In genomic region chr15:61764981-61765380, GRCh38 we compare ENCODE assay signal across 12 cellular contexts.
"Had no signal": no experiment of that assay in that cellular context is flagged by ENCODE, and none has a peak within 500 bp of the region (broad histone marks: within the 10 kb centered on the region; RNA-seq: fewer than 3 reads in every experiment).

No MANE protein-coding gene starts in this region.

- H3K4me3 Mint-ChIP-seq: activated CD4-positive, alpha-beta T cell treated with anti-CD3 and anti-CD28 coated beads, Interleukin-2, amount 10 ng/mL, durations not matched to agents 7 days and 5 days; activated T-cell treated with anti-CD3 and anti-CD28 coated beads, Interleukin-2, amount 50 U/mL, for 72 hours; endodermal cell; memory B cell; nephron; stimulated activated naive B cell treated with anti-CD40 and anti-IgM and Interleukin-4, amounts not matched to agents 10 μg/mL and 1 μg/mL and 100 μg/mL, for 72 hours had no signal

- H3K27ac Mint-ChIP-seq: activated CD4-positive, alpha-beta T cell treated with anti-CD3 and anti-CD28 coated beads, Interleukin-2, amount 10 ng/mL, durations not matched to agents 7 days and 5 days; activated T-cell treated with anti-CD3 and anti-CD28 coated beads, Interleukin-2, amount 50 U/mL, for 72 hours; endodermal cell; memory B cell; nephron; stimulated activated naive B cell treated with anti-CD40 and anti-IgM and Interleukin-4, amounts not matched to agents 10 μg/mL and 1 μg/mL and 100 μg/mL, for 72 hours had no signal

- DNase-seq: activated CD4-positive, alpha-beta T cell treated with anti-CD3 and anti-CD28 coated beads, Interleukin-2, amount 10 ng/mL, durations not matched to agents 7 days and 5 days; activated CD8-positive, alpha-beta memory T cell treated with anti-CD3 and anti-CD28 coated beads, Interleukin-2, amount 50 U/mL, for 48 hours; activated naive CD4-positive, alpha-beta T cell; activated T-cell treated with anti-CD3 and anti-CD28 coated beads, Interleukin-2, amount 50 U/mL, for 72 hours; dorsolateral prefrontal cortex; endodermal cell; stimulated activated CD4-positive, alpha-beta T cell treated with anti-CD3 and anti-CD28 coated beads, Interleukin-2, amount 100 ng/mL, for 48 hours; stimulated activated naive B cell treated with anti-CD40 and anti-IgM and Interleukin-4, amounts not matched to agents 10 μg/mL and 1 μg/mL and 100 μg/mL, for 72 hours; transverse colon had no signal

- H3K9me3 Mint-ChIP-seq: activated CD4-positive, alpha-beta T cell treated with anti-CD3 and anti-CD28 coated beads, Interleukin-2, amount 10 ng/mL, durations not matched to agents 7 days and 5 days; activated T-cell treated with anti-CD3 and anti-CD28 coated beads, Interleukin-2, amount 50 U/mL, for 72 hours; endodermal cell; memory B cell; nephron; stimulated activated naive B cell treated with anti-CD40 and anti-IgM and Interleukin-4, amounts not matched to agents 10 μg/mL and 1 μg/mL and 100 μg/mL, for 72 hours had no signal

- ATAC-seq: activated T-cell treated with anti-CD3 and anti-CD28 coated beads, Interleukin-2, amount 50 U/mL, for 72 hours; left lobe of liver; stimulated activated naive B cell treated with anti-CD40 and anti-IgM and Interleukin-4, amounts not matched to agents 10 μg/mL and 1 μg/mL and 100 μg/mL, for 72 hours had no signal

- H3K36me3 Mint-ChIP-seq: memory B cell; stimulated activated naive B cell treated with anti-CD40 and anti-IgM and Interleukin-4, amounts not matched to agents 10 μg/mL and 1 μg/mL and 100 μg/mL, for 72 hours had no signal

- H3K4me1 Mint-ChIP-seq: activated CD4-positive, alpha-beta T cell treated with anti-CD3 and anti-CD28 coated beads, Interleukin-2, amount 10 ng/mL, durations not matched to agents 7 days and 5 days; memory B cell; stimulated activated naive B cell treated with anti-CD40 and anti-IgM and Interleukin-4, amounts not matched to agents 10 μg/mL and 1 μg/mL and 100 μg/mL, for 72 hours had no signal
